In the genomic region with DNA sequence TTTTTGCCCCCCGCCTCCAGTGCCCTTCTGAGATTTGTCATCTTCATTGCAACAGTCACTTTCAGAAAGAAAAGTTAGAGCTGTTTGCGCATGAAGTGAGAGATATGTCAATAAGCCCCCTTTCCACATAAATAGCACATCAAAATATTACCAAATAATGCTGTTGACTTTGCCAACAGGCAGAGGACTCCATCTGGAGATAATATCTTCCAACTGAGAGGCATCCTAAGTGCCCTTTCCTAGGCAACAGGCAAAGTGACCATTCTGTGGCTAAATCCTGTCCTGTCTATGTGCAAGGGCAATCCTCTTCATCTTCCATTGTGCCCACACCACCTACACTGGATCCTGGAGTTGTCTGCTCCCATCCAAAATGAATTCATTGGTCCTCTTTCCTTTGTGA, we compare ENCODE assay signal across 26 cellular contexts.
"Had no signal": no experiment of that assay in that cellular context is flagged by ENCODE, and none has a peak within 500 bp of the region (broad histone marks: within the 10 kb centered on the region; RNA-seq: fewer than 3 reads in every experiment).

No MANE protein-coding gene starts in this region.

- H3K4me3 ChIP-seq: adrenal gland, cardiac muscle cell, Peyer's patch had no signal

- H3K4me1 Mint-ChIP-seq: activated CD4-positive, alpha-beta T cell treated with anti-CD3 and anti-CD28 coated beads, Interleukin-2, amount 10 ng/mL, durations not matched to agents 24 days and 14 days; central memory CD8-positive, alpha-beta T cell had no signal

- H3K27ac ChIP-seq: adrenal gland, brain microvascular endothelial cell, cardiac muscle cell, KMS-11, Peyer's patch had no signal

- H3K9ac ChIP-seq: KMS-11 had no signal

- DNase-seq: activated CD4-positive, alpha-beta T cell treated with anti-CD3 and anti-CD28 coated beads, Interleukin-2, amount 10 ng/mL, durations not matched to agents 24 days and 14 days; activated CD4-positive, alpha-beta T cell treated with anti-CD3 and anti-CD28 coated beads, Interleukin-2, amount 50 U/mL, for 4 hours; activated CD8-positive, alpha-beta T cell treated with anti-CD3 and anti-CD28 coated beads for 36 hours; activated gamma-delta T cell treated with Interleukin-2 at 50 U/mL for 16 hours; activated naive CD4-positive, alpha-beta T cell treated with anti-CD3 and anti-CD28 coated beads for 36 hours; activated T-cell treated with anti-CD3 and anti-CD28 coated beads, Interleukin-2, amount 50 U/mL, for 1 hour; activated T-cell treated with anti-CD3 and anti-CD28 coated beads, Interleukin-2, amount 50 U/mL, for 72 hours; adrenal gland; brain microvascular endothelial cell; NCI-H146; NCI-H187 treated with DMSO at 0.1 percent for 48 hours; NCI-H2081; NCI-H2171 treated with DMSO at 0.1 percent for 48 hours; NCI-H446; NCI-H82; NK-92 treated with Interleukin-12 subunit alpha and Interleukin-12 subunit beta, amount 100 ng/mL, for 24 hours; PC-3; Peyer's patch; RPMI8226; SIG-M5; T1000 had no signal

- H3K4me2 ChIP-seq: KMS-11 had no signal

- H3K9me3 Mint-ChIP-seq: activated CD4-positive, alpha-beta T cell treated with anti-CD3 and anti-CD28 coated beads, Interleukin-2, amount 10 ng/mL, durations not matched to agents 24 days and 14 days; activated CD8-positive, alpha-beta T cell treated with anti-CD3 and anti-CD28 coated beads for 36 hours; activated naive CD4-positive, alpha-beta T cell treated with anti-CD3 and anti-CD28 coated beads for 36 hours; activated naive CD4-positive, alpha-beta T cell treated with anti-CD3 and anti-CD28 coated beads, Interleukin-2, amount 50 U/mL, for 72 hours; activated T-cell treated with anti-CD3 and anti-CD28 coated beads, Interleukin-2, amount 50 U/mL, for 72 hours; central memory CD8-positive, alpha-beta T cell had no signal

- H3K36me3 Mint-ChIP-seq: activated naive CD4-positive, alpha-beta T cell treated with anti-CD3 and anti-CD28 coated beads, Interleukin-2, amount 50 U/mL, for 72 hours had no signal

- H3K9me3 ChIP-seq: adrenal gland, Peyer's patch had no signal

- H3K27me3 ChIP-seq: adrenal gland, brain microvascular endothelial cell, cardiac muscle cell, Peyer's patch had no signal

- H3K27me3 Mint-ChIP-seq: activated CD4-positive, alpha-beta T cell treated with anti-CD3 and anti-CD28 coated beads, Interleukin-2, amount 10 ng/mL, durations not matched to agents 24 days and 14 days had no signal

- H3K27ac Mint-ChIP-seq: activated CD4-positive, alpha-beta T cell treated with anti-CD3 and anti-CD28 coated beads, Interleukin-2, amount 10 ng/mL, durations not matched to agents 24 days and 14 days; activated CD8-positive, alpha-beta T cell treated with anti-CD3 and anti-CD28 coated beads for 36 hours; activated naive CD4-positive, alpha-beta T cell treated with anti-CD3 and anti-CD28 coated beads for 36 hours; activated naive CD4-positive, alpha-beta T cell treated with anti-CD3 and anti-CD28 coated beads, Interleukin-2, amount 50 U/mL, for 72 hours; activated T-cell treated with anti-CD3 and anti-CD28 coated beads, Interleukin-2, amount 50 U/mL, for 72 hours had no signal

- ATAC-seq: activated CD8-positive, alpha-beta T cell treated with anti-CD3 and anti-CD28 coated beads for 36 hours; activated naive CD4-positive, alpha-beta T cell treated with anti-CD3 and anti-CD28 coated beads, Interleukin-2, amount 50 U/mL, for 72 hours; activated T-cell treated with anti-CD3 and anti-CD28 coated beads, Interleukin-2, amount 50 U/mL, for 72 hours; PC-3; Right ventricle myocardium inferior had no signal

- H3K36me3 ChIP-seq: adrenal gland, brain microvascular endothelial cell, cardiac muscle cell, Peyer's patch had no signal

- H3K4me1 ChIP-seq: adrenal gland, Peyer's patch had no signal

- H3K4me3 Mint-ChIP-seq: activated CD4-positive, alpha-beta T cell treated with anti-CD3 and anti-CD28 coated beads, Interleukin-2, amount 10 ng/mL, durations not matched to agents 24 days and 14 days; activated CD8-positive, alpha-beta T cell treated with anti-CD3 and anti-CD28 coated beads for 36 hours; activated naive CD4-positive, alpha-beta T cell treated with anti-CD3 and anti-CD28 coated beads for 36 hours; activated T-cell treated with anti-CD3 and anti-CD28 coated beads, Interleukin-2, amount 50 U/mL, for 72 hours; central memory CD8-positive, alpha-beta T cell had no signal
